In the genomic region with DNA sequence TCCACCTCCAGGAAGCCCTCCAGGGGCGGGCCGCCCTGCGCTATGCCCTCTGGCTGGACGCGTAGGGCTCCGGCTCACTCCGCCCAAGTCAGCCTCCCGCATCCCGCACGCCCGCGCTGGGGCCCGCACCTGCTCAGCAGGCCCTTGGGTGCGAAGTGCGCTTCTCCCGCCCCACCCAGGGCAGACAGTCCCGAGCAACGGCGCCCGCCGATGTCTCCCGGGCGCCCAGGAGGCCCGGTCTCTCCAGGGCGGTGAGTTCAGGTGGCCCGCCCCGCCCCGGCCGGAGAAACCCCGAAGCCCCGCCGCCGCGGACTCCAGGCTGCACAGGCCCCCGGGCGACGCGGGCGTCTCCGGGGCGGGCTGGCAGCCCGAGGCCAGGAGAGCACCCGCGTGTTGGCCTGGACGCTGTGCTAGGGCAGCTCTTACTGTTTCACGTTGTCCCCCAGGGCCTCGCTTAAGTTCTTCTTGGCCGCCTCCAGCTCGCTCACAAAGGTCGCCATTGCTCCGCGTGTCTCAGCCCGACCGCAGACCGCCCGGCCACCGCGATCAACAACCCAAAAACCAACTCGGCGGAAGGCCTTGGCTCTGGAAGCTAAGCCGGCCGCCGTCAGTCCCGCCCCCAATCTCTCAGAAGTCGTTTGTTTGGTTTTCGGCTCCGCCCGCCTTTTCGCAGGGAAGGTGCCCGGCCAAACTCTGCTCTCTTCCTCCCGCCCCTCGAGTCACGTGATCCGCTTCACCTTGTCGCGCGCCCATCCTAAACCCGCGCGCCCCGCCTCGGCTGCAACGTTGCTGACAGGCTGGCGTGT, we compare ENCODE assay signal across 8 cellular contexts. TPM values are rescaled to one million over a fixed set of nuclear protein-coding genes. Genes with fewer than 3 reads are reported as not detected.
DNase-seq lines count a peak whose midpoint lies in the region; ATAC-seq and TF ChIP-seq lines count a peak whose summit lies in the region.

A gene with protein sequence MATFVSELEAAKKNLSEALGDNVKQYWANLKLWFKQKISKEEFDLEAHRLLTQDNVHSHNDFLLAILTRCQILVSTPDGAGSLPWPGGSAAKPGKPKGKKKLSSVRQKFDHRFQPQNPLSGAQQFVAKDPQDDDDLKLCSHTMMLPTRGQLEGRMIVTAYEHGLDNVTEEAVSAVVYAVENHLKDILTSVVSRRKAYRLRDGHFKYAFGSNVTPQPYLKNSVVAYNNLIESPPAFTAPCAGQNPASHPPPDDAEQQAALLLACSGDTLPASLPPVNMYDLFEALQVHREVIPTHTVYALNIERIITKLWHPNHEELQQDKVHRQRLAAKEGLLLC (minus strand): TSS at position 531 of the 806 bp plus-strand sequence. CDS start 31 bp downstream, at position 500.

- no TSS peak for BruUV-seq in PC-9 (replicated peaks; lab: Mats Ljungman, UMichigan)

- H3K4me3 ChIP-seq in Jurkat, Clone E6-1 (ENCODE audit: low read length) = peak within 1 kb of the TSS; percentile 71
- H3K4me3 ChIP-seq in PC-9 (peak within 1 kb of the TSS; percentile 87), epithelial cell of proximal tubule (ENCODE audit: low read depth, low read length) (peak within 1 kb of the TSS; percentile 62)

- intact Hi-C loops in PC-9 (cut with micrococcal nuclease; ENCODE audit: unreplicated experiment) = loop anchor here (1.0 to 10.0 kb wide), 4 partner anchors 30 to 1241 kb away; a partner anchor contains a TSS

- H4K20me1 ChIP-seq in PC-9 (ENCODE audit: insufficient read depth) = no peaks in the 10 kb centered on the region

- POLR2A ChIA-PET in PC-9 (lab: Charles Lee; ENCODE audit: unreplicated experiment) = interaction anchor here (0.5 kb wide), 1 partner anchor 37 kb away, joined by 3 read pairs; a partner anchor contains a TSS

- ATAC-seq in GM21619 (IDR thresholded peaks at IDR 0.05; ENCODE audit: unreplicated experiment) = peak; percentile 89

- peaks cover 43% of the 10 kb centered on the region for H3K79me2 ChIP-seq in PC-9 (ENCODE audit: low read depth)

- TF ChIP-seq CTCF in PC-9 (conservative IDR thresholded peaks at IDR 0.05) (no peak), epithelial cell of proximal tubule (conservative IDR thresholded peaks at IDR 0.05; ENCODE audit: low read depth, low read length) (no peak)

- no peaks in the 10 kb centered on the region for H3K27me3 ChIP-seq in PC-9 (ENCODE audit: insufficient read depth, low read depth)

- no peaks in the 10 kb centered on the region for H3K9me2 ChIP-seq in PC-9 (ENCODE audit: insufficient read depth)

- peak; percentile 100 for DNase-seq in DMS153 treated with DMSO at 0.1 percent for 48 hours (lab: John Stamatoyannopoulos, UW; ENCODE audit: unreplicated experiment)
- peak; percentile 98 for DNase-seq in Jurkat, Clone E6-1 (ENCODE audit: low read depth, low spot score)
- peak; percentile 91 to 96 for DNase-seq in PC-9
- DNase-seq in activated T-cell treated with anti-CD3 and anti-CD28 coated beads, Interleukin-2, amount 50 U/mL, for 1 hour = peak; percentile 96
- DNase-seq in epithelial cell of proximal tubule (ENCODE audit: low read depth) = peak; percentile 68
- DNase-seq in mucosa of gallbladder (ENCODE audit: low spot score) = peak; percentile 99
- DNase-seq in stimulated activated CD8-positive, alpha-beta memory T cell treated with anti-CD3 and anti-CD28 coated beads, Interleukin-4, amount 100 ng/mL, for 4 hours (ENCODE audit: low read depth in 2 of 2, low spot score in 1 of 2) = peak; percentile 96 to 97

- peak within 1 kb of the TSS; percentile 87 for H3K4me2 ChIP-seq in PC-9

- CTCF ChIA-PET in PC-9 (lab: Charles Lee) = interaction anchor here (0.6 to 1.0 kb wide), 3 partner anchors 37 to 344 kb away, joined by 3 to 8 read pairs (median 3); a partner anchor contains a TSS

- peak within 1 kb of the TSS; percentile 79 for H2AFZ ChIP-seq in PC-9

- no peaks in the 10 kb centered on the region for H3K36me3 ChIP-seq in PC-9 (ENCODE audit: low read depth)

- peak within 1 kb of the TSS; percentile 76 for H3K27ac ChIP-seq in PC-9

- H3K9me3 ChIP-seq in PC-9 (ENCODE audit: insufficient read depth, low read depth) = no peaks in the 10 kb centered on the region

- H3K4me1 ChIP-seq in PC-9 (replicated peaks; ENCODE audit: insufficient read depth) = peaks cover 20% of the 10 kb centered on the region

- H3F3A ChIP-seq in PC-9 (ENCODE audit: insufficient read depth, low read depth) = 0 out of 2 replicates have a peak, but pooled peaks cover 5% of the 10 kb centered on the region

RNA-seq across cellular contexts. Expression of the gene that starts here (rescaled TPM):
- polyA plus RNA-seq in Jurkat, Clone E6-1 (2012; ENCODE audit: insufficient read depth, insufficient read length) = 22.9 TPM
- 5.2 and 5.6 TPM in 2 replicates for total RNA-seq in PC-9 (2021)
- 13.7 and 21.1 TPM in 2 replicates for total RNA-seq in epithelial cell of proximal tubule
- total RNA-seq in mucosa of gallbladder = 9.6 TPM

Comparison
In these comparisons a context has a peak if more than half of its experiments do, and no peak if none do; other contexts are left out.
1. Peak in every context shown above with its lines: DNase-seq, ATAC-seq, H3K4me3 ChIP-seq and H3K27ac ChIP-seq.